8 cellular contexts compared by ENCODE assay signal in the genomic region with DNA sequence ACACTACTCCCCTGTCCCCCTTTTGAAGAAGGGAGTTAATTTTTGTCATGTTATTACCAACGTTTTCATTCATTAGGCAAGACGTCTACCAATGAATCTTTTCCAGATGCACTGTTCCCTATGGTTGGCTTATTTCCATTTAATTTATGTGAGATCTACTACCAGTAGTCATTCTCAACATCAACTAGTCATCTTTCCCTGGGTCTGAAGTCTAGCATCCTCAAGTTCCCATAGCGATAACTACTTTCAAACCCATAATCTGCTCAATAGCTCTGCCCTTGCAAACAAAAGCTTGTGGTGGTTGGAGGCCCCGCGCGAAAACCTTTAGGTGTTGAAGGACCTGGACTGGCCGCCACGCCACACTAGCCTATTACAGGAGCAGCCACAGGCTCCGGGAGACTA. TPM values are rescaled to one million over a fixed set of nuclear protein-coding genes. Genes with fewer than 3 reads are reported as not detected.
DNase-seq lines count a peak whose midpoint lies in the region; ATAC-seq and TF ChIP-seq lines count a peak whose summit lies in the region.

No MANE protein-coding gene starts in this region.

- H3K4me1 ChIP-seq in effector memory CD4-positive, alpha-beta T cell (ENCODE audit: control insufficient read depth, insufficient read depth, low read length, poor library complexity, severe bottlenecking) = peaks cover 20% of the 10 kb centered on the region

- no peak for TF ChIP-seq CTCF in AG09309 (IDR thresholded peaks at IDR 0.05; ENCODE audit: control insufficient read depth, insufficient read depth, low read depth, low read length, missing control alignments)

- H3K36me3 ChIP-seq in effector memory CD4-positive, alpha-beta T cell (ENCODE audit: control insufficient read depth, insufficient read depth, low read length) = no peaks in the 10 kb centered on the region

- no peaks in the 10 kb centered on the region for H3K27me3 ChIP-seq in effector memory CD4-positive, alpha-beta T cell (replicated peaks; ENCODE audit: control insufficient read depth, insufficient read depth, low read length, poor library complexity, severe bottlenecking)

- peak overlapping the region; percentile 91 for H3K4me3 ChIP-seq in AG09309 (ENCODE audit: control insufficient read depth, low read depth, low read length)
- H3K4me3 ChIP-seq in effector memory CD4-positive, alpha-beta T cell (ENCODE audit: insufficient read depth, low read depth, low read length, poor library complexity, severe bottlenecking) = peak overlapping the region; percentile 84

- no peaks in the 10 kb centered on the region for H3K9me3 ChIP-seq in effector memory CD4-positive, alpha-beta T cell (ENCODE audit: control insufficient read depth, low read length)

- peak overlapping the region; percentile 59 to 99 for H3K27ac Mint-ChIP-seq in natural killer cell treated with Interleukin-12 subunit alpha and Interleukin-12 subunit beta and Interleukin-15 and Interleukin-18, amount 100 ng/mL, for 72 hours

- peak; percentile 10 for ATAC-seq in GM19043 (IDR thresholded peaks at IDR 0.05; ENCODE audit: low read depth, unreplicated experiment)
- ATAC-seq in natural killer cell treated with Interleukin-12 subunit alpha and Interleukin-12 subunit beta and Interleukin-15 and Interleukin-18, amount 100 ng/mL, for 72 hours = no peak

- peak overlapping the region; percentile 56 for H3K27ac ChIP-seq in effector memory CD4-positive, alpha-beta T cell (ENCODE audit: insufficient read depth, low read length, poor library complexity, severe bottlenecking)

- H3K9me3 Mint-ChIP-seq in natural killer cell treated with Interleukin-12 subunit alpha and Interleukin-12 subunit beta and Interleukin-15 and Interleukin-18, amount 100 ng/mL, for 72 hours = no peaks in the 10 kb centered on the region

- peaks cover 15% of the 10 kb centered on the region for H3K36me3 Mint-ChIP-seq in natural killer cell treated with Interleukin-12 subunit alpha and Interleukin-12 subunit beta and Interleukin-15 and Interleukin-18, amount 100 ng/mL, for 72 hours

- H3K4me3 Mint-ChIP-seq in natural killer cell treated with Interleukin-12 subunit alpha and Interleukin-12 subunit beta and Interleukin-15 and Interleukin-18, amount 100 ng/mL, for 72 hours = peak overlapping the region; percentile 99

- H3K4me1 Mint-ChIP-seq in natural killer cell treated with Interleukin-12 subunit alpha and Interleukin-12 subunit beta and Interleukin-15 and Interleukin-18, amount 100 ng/mL, for 72 hours (ENCODE audit: low read depth in 2 of 2) = peaks cover 16 to 29% of the 10 kb centered on the region in 2 donors

- no peaks in the 10 kb centered on the region for H3K27me3 Mint-ChIP-seq in natural killer cell treated with Interleukin-12 subunit alpha and Interleukin-12 subunit beta and Interleukin-15 and Interleukin-18, amount 100 ng/mL, for 72 hours

- DNase-seq in AG09309 (ENCODE audit: low read depth) = no peak
- DNase-seq in effector memory CD4-positive, alpha-beta T cell = no peak
- no peak for DNase-seq in natural killer cell treated with Interleukin-12 subunit alpha and Interleukin-12 subunit beta and Interleukin-15 and Interleukin-18, amount 100 ng/mL, for 72 hours (ENCODE audit: low spot score)
- no peak for DNase-seq in ureter (ENCODE audit: low spot score)
- no peak for DNase-seq in foreskin melanocyte
- no peak for DNase-seq in stimulated activated CD4-positive, alpha-beta T cell treated with anti-CD3 and anti-CD28 coated beads, Interleukin-4, amount 100 ng/mL, for 4 hours

TF ChIP-seq in PFSK-1, 5 proteins besides CTCF, POLR2A, EP300 and RAD21:
- TF ChIP-seq SIN3A (IDR thresholded peaks at IDR 0.05; ENCODE audit: borderline replicate concordance, insufficient read depth, low read length) (0 out of 2 replicates have a peak, but pooled peaks have one; percentile 10), FOXP2 (optimal IDR thresholded peaks at IDR 0.05; ENCODE audit: borderline replicate concordance, extremely low read depth, extremely low read length, insufficient read depth) (no peak)

RNA-seq across cellular contexts. Expression of a gene that starts 0.8 kb away (rescaled TPM):
- 39.5 TPM for polyA plus RNA-seq in PFSK-1 (2012; ENCODE audit: insufficient read length, low read depth)
- 10 to 100 TPM; 31.2 to 52.9 TPM for total RNA-seq in natural killer cell treated with Interleukin-12 subunit alpha and Interleukin-12 subunit beta and Interleukin-15 and Interleukin-18, amount 100 ng/mL, for 72 hours
- 14.0 TPM for total RNA-seq in ureter

RNA-seq across cellular contexts. Expression of a gene that starts 1.5 kb away (rescaled TPM):
- polyA plus RNA-seq in PFSK-1 (2012; ENCODE audit: insufficient read length, low read depth) = 41.6 TPM
- 100 to 1,000 TPM; 141 to 243 TPM for total RNA-seq in natural killer cell treated with Interleukin-12 subunit alpha and Interleukin-12 subunit beta and Interleukin-15 and Interleukin-18, amount 100 ng/mL, for 72 hours
- total RNA-seq in ureter = 80.8 TPM

RNA-seq across cellular contexts. Expression of a gene that starts 32.8 kb away (rescaled TPM):
- polyA plus RNA-seq in PFSK-1 (2012; ENCODE audit: insufficient read length, low read depth) = 94.2 TPM
- 100 to 1,000 TPM; 145 to 150 TPM for total RNA-seq in natural killer cell treated with Interleukin-12 subunit alpha and Interleukin-12 subunit beta and Interleukin-15 and Interleukin-18, amount 100 ng/mL, for 72 hours
- 108 TPM for total RNA-seq in ureter

RNA-seq across cellular contexts. Expression of a gene that starts 47.3 kb away (rescaled TPM):
- polyA plus RNA-seq in PFSK-1 (2012; ENCODE audit: insufficient read length, low read depth) = 4.6 TPM
- 10 to 100 TPM; 10.5 to 10.7 TPM for total RNA-seq in natural killer cell treated with Interleukin-12 subunit alpha and Interleukin-12 subunit beta and Interleukin-15 and Interleukin-18, amount 100 ng/mL, for 72 hours
- 17.2 TPM for total RNA-seq in ureter
